Comparison of ENCODE assay signal across 16 cellular contexts in genomic region chr11:17296852-17297559, GRCh38. TPM values are rescaled to one million over a fixed set of nuclear protein-coding genes. Genes with fewer than 3 reads are reported as not detected.
DNase-seq lines count a peak whose midpoint lies in the region; ATAC-seq, FAIRE-seq and TF ChIP-seq lines count a peak whose summit lies in the region.
"Had no signal": no experiment of that assay in that cellular context is flagged by ENCODE, and none has a peak within 500 bp of the region (broad histone marks: within the 10 kb centered on the region; RNA-seq: fewer than 3 reads in every experiment).

No MANE protein-coding gene starts in this region.

- 59% methylated on average over 6 of the region's 6 CpGs for WGBS in GM12878 (ENCODE audit: insufficient coverage, insufficient replicate concordance, low lambda C conversion rate, missing lambda C conversion rate)

- peaks cover 79% of the 10 kb centered on the region for H3K36me3 Mint-ChIP-seq in CD4-positive, alpha-beta T cell (ENCODE audit: low read depth)
- H3K36me3 Mint-ChIP-seq in glutamatergic neuron (ENCODE audit: unreplicated experiment) = no peaks in the 10 kb centered on the region

- no peaks in the 10 kb centered on the region for H3K9me3 Mint-ChIP-seq in CD4-positive, alpha-beta T cell
- no peaks in the 10 kb centered on the region for H3K9me3 Mint-ChIP-seq in glutamatergic neuron (ENCODE audit: unreplicated experiment)
- H3K9me3 Mint-ChIP-seq: brain had no signal

- RAD21 ChIA-PET in GM12878 (lab: Charles Lee; ENCODE audit: unreplicated experiment) = no interaction called here

- H3K4me3 ChIP-seq in GM12878 = no peak overlapping the region
- H3K4me3 ChIP-seq in WERI-Rb-1 (ENCODE audit: low read depth, low read length) = no peak overlapping the region
- H3K4me3 ChIP-seq: Peyer's patch, uterus had no signal

- no peaks in the 10 kb centered on the region for H3K79me2 ChIP-seq in GM12878 (ENCODE audit: control insufficient read depth, insufficient read depth, low read length)

- TF ChIP-seq RAD21 in GM12878 (IDR thresholded peaks at IDR 0.05; ENCODE audit: insufficient read depth, low read depth, low read length) = no peak

- no peak for DNase-seq in CD4-positive, alpha-beta T cell
- no peak for DNase-seq in GM12878 (ENCODE audit: low read depth, low spot score)
- no peak for DNase-seq in NCI-H1105 (lab: John Stamatoyannopoulos, UW)
- DNase-seq in NCI-H146 treated with DMSO at 0.1 percent for 48 hours (lab: John Stamatoyannopoulos, UW; ENCODE audit: unreplicated experiment) = no peak
- no peak for DNase-seq in glutamatergic neuron
- DNase-seq in WERI-Rb-1 = no peak
- DNase-seq: hippocampal formation; left cardiac atrium; NCI-H2081; NCI-H748 treated with DMSO at 0.1 percent for 48 hours; Peyer's patch; stimulated activated naive CD4-positive, alpha-beta T cell; uterus had no signal

- intact Hi-C loops in CD4-positive, alpha-beta T cell (cut with DNase I, micrococcal nuclease) = no loop called here
- intact Hi-C loops in GM12878 (cut with micrococcal nuclease; ENCODE audit: unreplicated experiment) = loop anchor here (5.0 kb wide), 1 partner anchor 65 kb away; no protein-coding TSS in a partner anchor

- H3K27ac Mint-ChIP-seq in CD4-positive, alpha-beta T cell = peak overlapping the region; percentile 76
- H3K27ac Mint-ChIP-seq in glutamatergic neuron (ENCODE audit: unreplicated experiment) = no peak overlapping the region
- H3K27ac Mint-ChIP-seq: brain had no signal

- H3K4me1 ChIP-seq in GM12878 (ENCODE audit: control insufficient read depth, insufficient read depth, low read length) = peaks cover 17% of the 10 kb centered on the region
- H3K4me1 ChIP-seq: Peyer's patch, uterus had no signal

- no peak for TF ChIP-seq POLR2A in GM12878 (IDR thresholded peaks at IDR 0.05; ENCODE audit: low read depth, low read length)

- no peak for ATAC-seq in CD4-positive, alpha-beta T cell (ENCODE audit: poor library complexity)
- ATAC-seq in GM18868 (IDR thresholded peaks at IDR 0.05; ENCODE audit: unreplicated experiment) (peak; percentile 40), HG03442 (IDR thresholded peaks at IDR 0.05; ENCODE audit: unreplicated experiment) (peak; percentile 34), GM12878 (peak; percentile 32; the same call in 2 of the 3 replicates)
- ATAC-seq: left cardiac atrium had no signal

- no peak overlapping the region for H3K9ac ChIP-seq in GM12878 (ENCODE audit: control insufficient read depth, insufficient read depth, low read length)

- SMC1A ChIA-PET in GM12878 (lab: Charles Lee; ENCODE audit: uncharacterized antibody, unreplicated experiment) = interaction anchor here (0.6 kb wide), 1 partner anchor 67 kb away, joined by 3 read pairs; no protein-coding TSS in a partner anchor

- CTCF ChIA-PET in CD4-positive, alpha-beta T cell (lab: Charles Lee) = no interaction called here
- CTCF ChIA-PET in GM12878 (lab: Yijun Ruan, JAX) = interaction anchor here (2.2 kb wide), 1 partner anchor 67 kb away, joined by 10 read pairs; no protein-coding TSS in a partner anchor

- TF ChIP-seq CTCF in CD4-positive, alpha-beta T cell (IDR thresholded peaks at IDR 0.05) = no peak
- no peak for TF ChIP-seq CTCF in GM12878 (IDR thresholded peaks at IDR 0.05 in 2 of 3, conservative IDR thresholded peaks at IDR 0.05 in 1 of 3; ENCODE audit: control insufficient read depth in 2 of 3, extremely low read depth in 1 of 3, insufficient read depth in 1 of 3, low read depth in 3 of 3, low read length in 3 of 3)
- no peak for TF ChIP-seq CTCF in glutamatergic neuron (IDR thresholded peaks at IDR 0.05; ENCODE audit: partially characterized antibody, unreplicated experiment)
- TF ChIP-seq CTCF in WERI-Rb-1 (IDR thresholded peaks at IDR 0.05; ENCODE audit: low read depth, low read length) = no peak

- in situ Hi-C loops in GM12878 (cut with MboI) = no loop called here

- BruUV-seq in GM12878 (replicated peaks; lab: Mats Ljungman, UMichigan) = no TSS peak

- no peak overlapping the region for H3K4me2 ChIP-seq in GM12878 (ENCODE audit: control insufficient read depth, insufficient read depth)

- no peak for TF ChIP-seq EP300 in GM12878 (IDR thresholded peaks at IDR 0.05; ENCODE audit: borderline replicate concordance in 1 of 2, control insufficient read depth in 1 of 2, low read depth in 2 of 2, low read length in 2 of 2)

- no peak overlapping the region for H3K27ac ChIP-seq in CD4-positive, alpha-beta T cell (ENCODE audit: low read depth, low read length)
- H3K27ac ChIP-seq in GM12878 (ENCODE audit: control insufficient read depth, insufficient read depth) = no peak overlapping the region; the same call in 1 of the 2 replicates
- H3K27ac ChIP-seq in WERI-Rb-1 = no peak overlapping the region
- H3K27ac ChIP-seq: Peyer's patch, uterus had no signal

- H3K27me3 Mint-ChIP-seq in CD4-positive, alpha-beta T cell = no peaks in the 10 kb centered on the region
- no peaks in the 10 kb centered on the region for H3K27me3 Mint-ChIP-seq in glutamatergic neuron (ENCODE audit: unreplicated experiment)
- H3K27me3 Mint-ChIP-seq: brain had no signal

- H3K9me3 ChIP-seq in CD4-positive, alpha-beta T cell (ENCODE audit: control insufficient read depth, low read length) = no peaks in the 10 kb centered on the region
- H3K9me3 ChIP-seq in GM12878 (replicated peaks; ENCODE audit: control insufficient read depth, insufficient read depth, low read length) = no peaks in the 10 kb centered on the region
- no peaks in the 10 kb centered on the region for H3K9me3 ChIP-seq in WERI-Rb-1 (ENCODE audit: severe bottlenecking)
- H3K9me3 ChIP-seq: Peyer's patch, uterus had no signal

- peaks cover 43% of the 10 kb centered on the region for H3K4me1 Mint-ChIP-seq in CD4-positive, alpha-beta T cell (ENCODE audit: low read depth)
- H3K4me1 Mint-ChIP-seq in glutamatergic neuron (ENCODE audit: low read depth, unreplicated experiment) = no peaks in the 10 kb centered on the region
- H3K4me1 Mint-ChIP-seq: brain had no signal

- H4K20me1 ChIP-seq in GM12878 (ENCODE audit: control insufficient read depth, insufficient read depth) = no peaks in the 10 kb centered on the region

- H3K36me3 ChIP-seq in GM12878 (ENCODE audit: control insufficient read depth in 2 of 2, insufficient read depth in 2 of 2, low read length in 1 of 2) (no peaks in the 10 kb centered on the region; a peak in 1 of 4 replicates), WERI-Rb-1 (peaks cover 10% of the 10 kb centered on the region)

- no peaks in the 10 kb centered on the region for H3K27me3 ChIP-seq in CD4-positive, alpha-beta T cell (ENCODE audit: control insufficient read depth, insufficient read depth, low read length)
- H3K27me3 ChIP-seq in GM12878 (replicated peaks in 1 of 2; ENCODE audit: control insufficient read depth in 2 of 2, insufficient read depth in 2 of 2, low read length in 1 of 2) (no peaks in the 10 kb centered on the region), WERI-Rb-1 (ENCODE audit: insufficient read depth, low read depth, severe bottlenecking) (no peaks in the 10 kb centered on the region)
- H3K27me3 ChIP-seq: Peyer's patch, uterus had no signal

- no peak overlapping the region for H2AFZ ChIP-seq in GM12878 (ENCODE audit: control insufficient read depth, low read depth, low read length)

- FAIRE-seq in GM12878 (lab: Jason Lieb, UNC) = no peak

- H3K4me3 Mint-ChIP-seq in CD4-positive, alpha-beta T cell = peak overlapping the region; percentile 9
- H3K4me3 Mint-ChIP-seq in glutamatergic neuron (ENCODE audit: unreplicated experiment) = no peak overlapping the region
- H3K4me3 Mint-ChIP-seq: brain had no signal

- POLR2A ChIA-PET in CD4-positive, alpha-beta T cell (lab: Charles Lee) = interaction anchor here (0.9 to 2.2 kb wide), 3 partner anchors 11 to 21 kb away, joined by 3 to 8 read pairs (median 4); partner anchors contain the start of gene NUCB2
- POLR2A ChIA-PET in GM12878 (lab: Charles Lee) = no interaction called here

RNA-seq across cellular contexts. Expression of gene NUCB2, which starts 20.5 kb away (rescaled TPM):
- total RNA-seq in CD4-positive, alpha-beta T cell = 10 to 100 TPM; 65.2 to 73.0 TPM
- total RNA-seq in GM12878 (2013; cell fraction: nucleolus; rRNA removed) = 29.9 and 30.1 TPM in 2 replicates
- total RNA-seq in GM12878 (2014; rRNA removed) = 16.0 and 30.6 TPM in 2 replicates
- total RNA-seq in GM12878 (2014; rRNA removed; fragmentation: Illumina TruSeq; extraction: Trizol) = 46.8 and 47.2 TPM in 2 replicates
- 29.8 and 33.6 TPM in 2 replicates for total RNA-seq in GM12878 (2021)
- polyA plus RNA-seq in GM12878 (2011; ENCODE audit: low read depth) = 30.0 TPM
- 59.5 and 79.1 TPM in 2 replicates for polyA plus RNA-seq in GM12878 (2011; rRNA removed)
- polyA plus RNA-seq in GM12878 (2011; cell fraction: cytosol; rRNA removed) = 18.0 and 20.1 TPM in 2 replicates
- polyA plus RNA-seq in GM12878 (2011; cell fraction: nucleus; rRNA removed) = 14.1 and 15.3 TPM in 2 replicates
- 36.0 and 45.7 TPM in 2 replicates for polyA plus RNA-seq in GM12878 (2012)
- 44.5 and 59.8 TPM in 2 replicates for polyA plus RNA-seq in GM12878 (2014; fragmentation: Illumina TruSeq; extraction: Trizol)
- 10 to 100 TPM; 57.5 to 66.4 TPM for polyA plus RNA-seq in GM12878 (2014; fragmentation: Nextera tagmentation; extraction: Ambion mirVana)
- 27.0 and 27.9 TPM in 2 replicates for polyA plus RNA-seq in GM12878 (2014; rRNA removed)
- 10 to 100 TPM; 73.6 to 74.1 TPM for polyA plus RNA-seq in GM12878 (2016; fragmentation: Nextera tagmentation; extraction: Ambion mirVana)
- polyA minus RNA-seq in GM12878 (2011; rRNA and poly(A)+ RNA removed) = 31.2 and 57.3 TPM in 2 replicates
- 14.3 and 15.4 TPM in 2 replicates for polyA minus RNA-seq in GM12878 (2011; cell fraction: cytosol; rRNA and poly(A)+ RNA removed)
- 9.2 and 13.5 TPM in 2 replicates for polyA minus RNA-seq in GM12878 (2011; cell fraction: nucleus; rRNA and poly(A)+ RNA removed)
- total RNA-seq in glutamatergic neuron (ENCODE audit: unreplicated experiment) = 11.5 TPM

RNA-seq across cellular contexts. Expression of gene NCR3LG1, which starts 54.6 kb away (rescaled TPM):
- 1 to 10 TPM; 2.2 to 2.4 TPM for total RNA-seq in CD4-positive, alpha-beta T cell
- total RNA-seq in GM12878 (2013; cell fraction: nucleolus; rRNA removed) = 1.6 and 1.8 TPM in 2 replicates
- 0.17 and 0.22 TPM in 2 replicates for total RNA-seq in GM12878 (2014; rRNA removed)
- 0.09 and 0.18 TPM in 2 replicates for total RNA-seq in GM12878 (2014; rRNA removed; fragmentation: Illumina TruSeq; extraction: Trizol)
- total RNA-seq in GM12878 (2021) = 0.18 and 0.21 TPM in 2 replicates
- polyA plus RNA-seq in GM12878 (2011; ENCODE audit: low read depth) = 0.09 TPM
- 0.09 and 0.12 TPM in 2 replicates for polyA plus RNA-seq in GM12878 (2011; rRNA removed)
- 0.08 and 0.09 TPM in 2 replicates for polyA plus RNA-seq in GM12878 (2011; cell fraction: cytosol; rRNA removed)
- polyA plus RNA-seq in GM12878 (2011; cell fraction: nucleus; rRNA removed) = 0.16 and 0.28 TPM in 2 replicates
- 0.10 and 0.24 TPM in 2 replicates for polyA plus RNA-seq in GM12878 (2012)
- 0.10 and 0.13 TPM in 2 replicates for polyA plus RNA-seq in GM12878 (2014; fragmentation: Illumina TruSeq; extraction: Trizol)
- polyA plus RNA-seq in GM12878 (2014; fragmentation: Nextera tagmentation; extraction: Ambion mirVana) = under 1 TPM in 1 of 2 experiments, not detected in 1; under 0.01 TPM
- polyA plus RNA-seq in GM12878 (2014; rRNA removed) = 0.05 and 0.15 TPM in 2 replicates
- under 1 TPM in 1 of 2 experiments, not detected in 1; 0.11 TPM for polyA plus RNA-seq in GM12878 (2016; fragmentation: Nextera tagmentation; extraction: Ambion mirVana)
- polyA minus RNA-seq in GM12878 (2011; rRNA and poly(A)+ RNA removed) = 0.10 and 0.22 TPM in 2 replicates
- 0.10 TPM in 1 of 2 replicates, not detected in the other for polyA minus RNA-seq in GM12878 (2011; cell fraction: cytosol; rRNA and poly(A)+ RNA removed)
- polyA minus RNA-seq in GM12878 (2011; cell fraction: nucleus; rRNA and poly(A)+ RNA removed) = 0.19 and 0.24 TPM in 2 replicates
- total RNA-seq in glutamatergic neuron (ENCODE audit: unreplicated experiment) = 0.51 TPM
